15 cellular contexts compared by ENCODE assay signal in the genomic region with DNA sequence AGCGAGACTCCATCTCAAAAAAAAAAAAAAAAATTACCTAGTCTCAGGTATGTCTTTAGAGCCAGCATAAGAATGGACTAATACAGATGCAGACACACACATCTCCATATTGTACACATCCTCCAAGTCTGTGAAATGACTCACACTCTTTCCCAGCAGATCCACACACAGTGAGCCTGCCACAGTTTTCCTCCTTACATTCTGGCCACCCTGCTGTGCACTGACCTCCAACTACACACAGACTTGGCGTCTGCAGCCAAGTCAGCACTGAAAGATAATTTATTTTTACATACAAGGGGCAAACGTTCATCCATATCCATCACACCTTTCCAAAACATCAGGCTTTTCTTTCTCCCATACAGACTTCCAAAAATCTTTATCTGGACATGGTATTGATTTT.
DNase-seq lines count a peak whose midpoint lies in the region; ATAC-seq and TF ChIP-seq lines count a peak whose summit lies in the region.
"Had no signal": no experiment of that assay in that cellular context is flagged by ENCODE, and none has a peak within 500 bp of the region (broad histone marks: within the 10 kb centered on the region; RNA-seq: fewer than 3 reads in every experiment).

No MANE protein-coding gene starts in this region.

- H3K27ac ChIP-seq in HUES6 (ENCODE audit: low read depth, low read length) (0 out of 2 replicates have a peak overlapping the region, but pooled peaks have one; percentile 47), brain microvascular endothelial cell (peak overlapping the region; percentile 62), upper lobe of left lung (no peak overlapping the region)
- H3K27ac ChIP-seq: gastroesophageal sphincter, pancreas had no signal

- H3K36me3 ChIP-seq in HUES6 (ENCODE audit: control insufficient read depth, insufficient read depth, low read length), result no peaks in the 10 kb centered on the region
- H3K36me3 ChIP-seq in brain microvascular endothelial cell (replicated peaks), result no peaks in the 10 kb centered on the region
- no peaks in the 10 kb centered on the region for H3K36me3 ChIP-seq in upper lobe of left lung
- H3K36me3 ChIP-seq: gastroesophageal sphincter, pancreas had no signal

- DNase-seq in AG08396 (ENCODE audit: low spot score) (peak; percentile 49), brain microvascular endothelial cell (peak; percentile 93), iris pigment epithelial cell (ENCODE audit: low read depth) (peak; percentile 72), GF-D8 (lab: John Stamatoyannopoulos, UW) (no peak), upper lobe of left lung (no peak), foreskin melanocyte (no peak)
- no peak for DNase-seq in stimulated activated CD4-positive, alpha-beta T cell treated with anti-CD3 and anti-CD28 coated beads, Interleukin-1b, Interleukin-23, amount 100 ng/mL, for 48 hours
- DNase-seq: activated CD8-positive, alpha-beta memory T cell treated with anti-CD3 and anti-CD28 coated beads for 24 hours; activated effector memory CD4-positive, alpha-beta T cell treated with anti-CD3 and anti-CD28 coated beads, Interleukin-2, amount 50 U/mL, for 16 hours; anterior cingulate cortex; NCI-H1092; pancreas; stimulated activated CD4-positive, alpha-beta T cell treated with anti-CD3 and anti-CD28 coated beads, Interleukin-12 subunit alpha, Interleukin-12 subunit beta, amount 100 ng/mL, for 4 hours had no signal

- WGBS in upper lobe of left lung, 2 donors, result 45 to 69% methylated on average over 3 of the region's 3 CpGs

- peaks cover 17% of the 10 kb centered on the region; the same call in 1 of the 2 replicates for H3K4me1 ChIP-seq in HUES6 (ENCODE audit: control insufficient read depth, insufficient read depth, low read length)
- peaks cover 0 to 8% (median 0%) of the 10 kb centered on the region in 4 donors for H3K4me1 ChIP-seq in upper lobe of left lung
- H3K4me1 ChIP-seq: gastroesophageal sphincter had no signal

- no peaks in the 10 kb centered on the region for H3K27me3 ChIP-seq in HUES6 (ENCODE audit: control insufficient read depth, insufficient read depth, low read length)
- no peaks in the 10 kb centered on the region for H3K27me3 ChIP-seq in brain microvascular endothelial cell (replicated peaks)
- no peaks in the 10 kb centered on the region for H3K27me3 ChIP-seq in upper lobe of left lung
- H3K27me3 ChIP-seq: gastroesophageal sphincter, pancreas had no signal

- TF ChIP-seq CTCF in brain microvascular endothelial cell (IDR thresholded peaks at IDR 0.05; ENCODE audit: low read depth, low read length, missing control alignments), result no peak
- TF ChIP-seq CTCF in upper lobe of left lung (IDR thresholded peaks at IDR 0.05), result no peak

- H3K9me3 ChIP-seq in HUES6 (ENCODE audit: control insufficient read depth, insufficient read depth, low read depth, low read length) (peaks cover 10% of the 10 kb centered on the region; the same call in 1 of the 2 replicates), upper lobe of left lung (peaks cover 0 to 10% (median 6%) of the 10 kb centered on the region in 4 donors)
- H3K9me3 ChIP-seq: pancreas had no signal

- TF ChIP-seq EP300 in upper lobe of left lung (IDR thresholded peaks at IDR 0.05), result no peak

- TF ChIP-seq POLR2A in upper lobe of left lung (IDR thresholded peaks at IDR 0.05), result no peak

- in situ Hi-C loops in brain microvascular endothelial cell (cut with HindIII; ENCODE audit: low pct_ligation_motif_present, low sequenced_read_pairs), result no loop called here

- H3K4me3 ChIP-seq in HUES6 (ENCODE audit: low read depth, low read length), result no peak overlapping the region
- no peak overlapping the region for H3K4me3 ChIP-seq in brain microvascular endothelial cell (ENCODE audit: low read depth, low read length)
- H3K4me3 ChIP-seq in upper lobe of left lung, result no peak overlapping the region
- H3K4me3 ChIP-seq: gastroesophageal sphincter, pancreas had no signal

- H3K9ac ChIP-seq in HUES6 (ENCODE audit: low read length), result no peak overlapping the region

- ATAC-seq in upper lobe of left lung (ENCODE audit: low FRiP score in 2 of 2), result no peak
- ATAC-seq: gastroesophageal sphincter, pancreas had no signal

Comparison
In these comparisons a context has a peak if more than half of its experiments do, and no peak if none do; other contexts are left out.
1. DNase-seq: peak in AG08396 (single experiment), brain microvascular endothelial cell (single experiment) and iris pigment epithelial cell (single experiment); none in GF-D8 (single experiment), upper lobe of left lung (0 of 2), foreskin melanocyte (single experiment) and stimulated activated CD4-positive, alpha-beta T cell treated with anti-CD3 and anti-CD28 coated beads, Interleukin-1b, Interleukin-23, amount 100 ng/mL, for 48 hours (single experiment).
2. H3K27ac ChIP-seq: peak in HUES6 (single experiment) and brain microvascular endothelial cell (single experiment); none in upper lobe of left lung (0 of 4).